ENCODE assay signal across 22 cellular contexts in the genomic region with DNA sequence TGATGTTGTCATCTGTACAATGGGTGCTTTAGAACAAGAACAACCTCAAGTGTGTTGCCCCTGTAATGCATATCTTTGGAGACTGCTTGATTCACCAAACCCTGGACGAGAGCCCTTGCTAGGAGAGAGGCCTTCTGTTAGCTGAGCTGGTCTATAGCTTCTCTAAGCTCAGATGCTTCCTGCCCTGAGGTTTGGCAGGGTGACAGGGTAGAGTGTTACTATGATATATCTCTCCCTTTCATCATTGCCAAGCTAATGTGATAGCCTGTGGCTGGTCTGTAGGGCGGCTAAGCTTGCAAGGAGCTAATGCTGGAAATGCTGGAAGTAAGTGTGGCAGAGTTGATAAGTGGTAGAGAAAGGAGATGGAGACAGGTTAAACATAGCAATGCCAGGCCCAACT.
DNase-seq lines count a peak whose midpoint lies in the region; ATAC-seq, FAIRE-seq and TF ChIP-seq lines count a peak whose summit lies in the region.
"Had no signal": no experiment of that assay in that cellular context is flagged by ENCODE, and none has a peak within 500 bp of the region (broad histone marks: within the 10 kb centered on the region; RNA-seq: fewer than 3 reads in every experiment).

No MANE protein-coding gene starts in this region.

- H4K20me1 ChIP-seq in HepG2 (ENCODE audit: insufficient read depth, low read length) (no peaks in the 10 kb centered on the region), H9 (ENCODE audit: control insufficient read depth, insufficient read depth, insufficient read length) (peaks cover 2% of the 10 kb centered on the region)

- no peak overlapping the region for H2AK5ac ChIP-seq in H9 (ENCODE audit: insufficient read length, low read length)

- H3K4me3 ChIP-seq in HepG2 (replicated peaks in 1 of 3; ENCODE audit: insufficient read depth in 1 of 3, low read depth in 2 of 3, low read length in 3 of 3) (no peak overlapping the region), right lobe of liver (no peak overlapping the region), A673 (ENCODE audit: low read depth, low read length, poor library complexity, severe bottlenecking) (no peak overlapping the region)
- H3K4me3 ChIP-seq: A549, HAP-1, PC-9, SK-N-MC had no signal

- H3K79me1 ChIP-seq in H9 (ENCODE audit: insufficient read depth, low read depth, low read length, poor library complexity, severe bottlenecking): no peaks in the 10 kb centered on the region

- no peak overlapping the region for H3K18ac ChIP-seq in H9 (ENCODE audit: insufficient read length, low read depth, low read length)

- H3K79me2 ChIP-seq in HepG2 (ENCODE audit: insufficient read depth, low read length): no peaks in the 10 kb centered on the region
- no peaks in the 10 kb centered on the region for H3K79me2 ChIP-seq in H9 (ENCODE audit: insufficient read depth, low read length)

- H3K27me3 ChIP-seq in HepG2 (ENCODE audit: control insufficient read depth in 1 of 2, insufficient read depth in 2 of 2, low read length in 2 of 2) (peaks cover 0 to 16% of the 10 kb centered on the region in 2 experiments; a peak in 2 of 5 replicates), right lobe of liver (no peaks in the 10 kb centered on the region), H9 (ENCODE audit: insufficient read depth, low read length) (no peaks in the 10 kb centered on the region), A673 (replicated peaks; ENCODE audit: insufficient read depth, low read depth, low read length, poor library complexity) (no peaks in the 10 kb centered on the region)
- no peaks in the 10 kb centered on the region for H3K27me3 ChIP-seq in CD4-positive, alpha-beta T cell (ENCODE audit: control insufficient read depth, insufficient read depth, low read length)
- H3K27me3 ChIP-seq: BE2C had no signal

- H3K36me3 ChIP-seq in HepG2 (replicated peaks in 1 of 2; ENCODE audit: control insufficient read depth in 1 of 2, insufficient read depth in 2 of 2, low read length in 2 of 2): no peaks in the 10 kb centered on the region
- no peaks in the 10 kb centered on the region for H3K36me3 ChIP-seq in right lobe of liver
- no peaks in the 10 kb centered on the region for H3K36me3 ChIP-seq in A673 (ENCODE audit: insufficient read depth, low read length, poor library complexity, severe bottlenecking)
- H3K36me3 ChIP-seq: BE2C, HAP-1 had no signal

- H4K8ac ChIP-seq in H9 (replicated peaks; ENCODE audit: insufficient read length, low read depth, low read length): no peak overlapping the region

- no peak overlapping the region for H3K23ac ChIP-seq in H9 (ENCODE audit: insufficient read length, low read depth, low read length)

- no peak for TF ChIP-seq RAD21 in HepG2 (CRISPR knock-in tag; IDR thresholded peaks at IDR 0.05)

- H3K4me1 ChIP-seq in HepG2 (ENCODE audit: insufficient read depth, low read length) (no peaks in the 10 kb centered on the region), right lobe of liver (no peaks in the 10 kb centered on the region), H9 (ENCODE audit: insufficient read depth, low read length) (peaks cover 4% of the 10 kb centered on the region; the same call in 1 of the 2 replicates), A673 (ENCODE audit: insufficient read depth, low read length, poor library complexity, severe bottlenecking) (peaks cover 18% of the 10 kb centered on the region)
- H3K4me1 ChIP-seq: A549, BE2C, HAP-1 had no signal

- no peak overlapping the region for H3K56ac ChIP-seq in H9 (ENCODE audit: insufficient read length, low read depth, low read length)

- H2BK12ac ChIP-seq in H9 (ENCODE audit: insufficient read length, low read depth, low read length): no peak overlapping the region

- H2BK20ac ChIP-seq in H9 (ENCODE audit: low read depth, low read length, poor library complexity, severe bottlenecking): no peak overlapping the region

- no peak overlapping the region for H3T11ph ChIP-seq in H9 (ENCODE audit: low read length)

- WGBS in HepG2 (ENCODE audit: low lambda C conversion rate): 11% methylated on average over 1 of the region's 2 CpGs
- WGBS in right lobe of liver (ENCODE audit: insufficient coverage, low coverage, low lambda C conversion rate, missing lambda C conversion rate): 40% methylated on average over 1 of the region's 2 CpGs
- no CpG with 5 or more reads among the region's 2 CpGs for whole genome bisulfite sequencing in H9 (ENCODE audit: extremely low coverage, insufficient read length, low lambda C conversion rate)

- ATAC-seq in HepG2 (no peak), right lobe of liver (no peak)
- no peak for ATAC-seq in CD4-positive, alpha-beta T cell (ENCODE audit: poor library complexity)

- no peak overlapping the region for H2BK5ac ChIP-seq in H9 (ENCODE audit: insufficient read length, low read length)

- no peaks in the 10 kb centered on the region for H3K9me3 ChIP-seq in HepG2 (ENCODE audit: low read length)
- H3K9me3 ChIP-seq in right lobe of liver: no peaks in the 10 kb centered on the region
- no peaks in the 10 kb centered on the region for H3K9me3 ChIP-seq in H9 (ENCODE audit: control insufficient read depth, low read depth, low read length)
- H3K9me3 ChIP-seq in CD4-positive, alpha-beta T cell (ENCODE audit: control insufficient read depth, low read length): no peaks in the 10 kb centered on the region
- no peaks in the 10 kb centered on the region for H3K9me3 ChIP-seq in A673 (ENCODE audit: low read depth, low read length, poor library complexity, severe bottlenecking)
- H3K9me3 ChIP-seq: A549, BE2C, HAP-1 had no signal

- no peak overlapping the region for H2AFZ ChIP-seq in HepG2 (ENCODE audit: low read length)
- no peak overlapping the region for H2AFZ ChIP-seq in H9 (ENCODE audit: low read length)
- H2AFZ ChIP-seq: PC-9 had no signal

- H3K27me3 Mint-ChIP-seq in H9 (ENCODE audit: low read depth): no peaks in the 10 kb centered on the region; the same call in 1 of the 2 replicates
- no peaks in the 10 kb centered on the region for H3K27me3 Mint-ChIP-seq in CD4-positive, alpha-beta T cell

- H3K23me2 ChIP-seq in H9 (ENCODE audit: insufficient read length, low read depth, low read length, poor library complexity, severe bottlenecking): no peaks in the 10 kb centered on the region

- TF ChIP-seq EP300 in HepG2 (IDR thresholded peaks at IDR 0.05; ENCODE audit: low read depth in 2 of 2, low read length in 2 of 2) (no peak), HepG2 (CRISPR knock-in tag; IDR thresholded peaks at IDR 0.05; ENCODE audit: borderline replicate concordance) (no peak)

- intact Hi-C loops in HepG2 (cut with micrococcal nuclease; ENCODE audit: unreplicated experiment) (no loop called here), right lobe of liver (cut with DNase I) (no loop called here), A673 (cut with micrococcal nuclease; ENCODE audit: unreplicated experiment) (no loop called here)
- intact Hi-C loops in CD4-positive, alpha-beta T cell (cut with DNase I, micrococcal nuclease): no loop called here

- no peak overlapping the region for H3K27ac Mint-ChIP-seq in H9
- no peak overlapping the region for H3K27ac Mint-ChIP-seq in CD4-positive, alpha-beta T cell

- no peak overlapping the region for H2BK15ac ChIP-seq in H9 (ENCODE audit: low read depth, low read length)

- CTCF ChIA-PET in HepG2 (lab: Yijun Ruan, JAX; ENCODE audit: low intra/inter-chr PET ratio, low total read pairs) (no interaction called here), A673 (lab: Charles Lee) (no interaction called here)
- CTCF ChIA-PET in CD4-positive, alpha-beta T cell (lab: Charles Lee): no interaction called here

- DNase-seq in HepG2 (ENCODE audit: low spot score) (no peak), right lobe of liver (no peak), NCI-H446 treated with DMSO at 0.1 percent for 48 hours (lab: John Stamatoyannopoulos, UW) (peak; percentile 12), amniotic epithelial cell (ENCODE audit: low read depth) (peak; percentile 30), H9 (no peak), A673 (ENCODE audit: low spot score) (no peak)
- DNase-seq in CD4-positive, alpha-beta T cell: no peak
- DNase-seq: BE2C, Karpas-422, MM.1S, NCI-H1048, NCI-H1417 treated with DMSO at 0.1 percent for 48 hours, NCI-H187 treated with DMSO at 0.1 percent for 48 hours, NCI-H345, NCI-H524 treated with DMSO at 0.1 percent for 48 hours, PC-9, SHP77 treated with DMSO at 0.1 percent for 48 hours had no signal

- no peak overlapping the region for H3K9ac ChIP-seq in HepG2 (ENCODE audit: insufficient read depth, low read depth, low read length)
- no peak overlapping the region for H3K9ac ChIP-seq in H9 (ENCODE audit: extremely low read depth, insufficient read length, low read length)

- H4K91ac ChIP-seq in H9 (ENCODE audit: insufficient read length, low read depth, low read length): no peak overlapping the region

- FAIRE-seq in HepG2 (lab: Jason Lieb, UNC): no peak
- FAIRE-seq: A549 had no signal

- H3K27ac ChIP-seq in HepG2 (ENCODE audit: extremely low read length, insufficient read depth, low read length) (no peak overlapping the region), right lobe of liver (no peak overlapping the region), H9 (ENCODE audit: insufficient read length, low read depth, low read length) (no peak overlapping the region), A673 (ENCODE audit: low read depth, low read length, poor library complexity, severe bottlenecking) (no peak overlapping the region)
- no peak overlapping the region for H3K27ac ChIP-seq in CD4-positive, alpha-beta T cell (ENCODE audit: low read depth, low read length)
- H3K27ac ChIP-seq: A549, HL-60, PC-9, RWPE1, SK-N-MC had no signal

- no peaks in the 10 kb centered on the region for H3K9me3 Mint-ChIP-seq in H9
- no peaks in the 10 kb centered on the region for H3K9me3 Mint-ChIP-seq in CD4-positive, alpha-beta T cell

- POLR2A ChIA-PET in HepG2 (lab: Yijun Ruan, JAX): no interaction called here
- POLR2A ChIA-PET in CD4-positive, alpha-beta T cell (lab: Charles Lee): no interaction called here
- POLR2A ChIA-PET in A673 (lab: Charles Lee; ENCODE audit: low non-redundant PET): no interaction called here

- no peak for TF ChIP-seq CTCF in HepG2 (CRISPR knock-in tag; IDR thresholded peaks at IDR 0.05)
- no peak for TF ChIP-seq CTCF in right lobe of liver (IDR thresholded peaks at IDR 0.05)
- TF ChIP-seq CTCF in H9 (conservative IDR thresholded peaks at IDR 0.05): no peak
- no peak for TF ChIP-seq CTCF in CD4-positive, alpha-beta T cell (IDR thresholded peaks at IDR 0.05)
- no peak for TF ChIP-seq CTCF in A673 (conservative IDR thresholded peaks at IDR 0.05; ENCODE audit: low read depth, low read length)

- no peak overlapping the region for H4K5ac ChIP-seq in H9 (ENCODE audit: insufficient read length, low read depth, low read length)

- no peak overlapping the region for H2BK120ac ChIP-seq in H9 (ENCODE audit: low read depth, low read length, poor library complexity, severe bottlenecking)

- H3K4me3 Mint-ChIP-seq in H9: no peak overlapping the region
- H3K4me3 Mint-ChIP-seq in CD4-positive, alpha-beta T cell: no peak overlapping the region

- H3K36me3 Mint-ChIP-seq in H9 (ENCODE audit: insufficient read depth in 1 of 3, low read depth in 3 of 3): no peaks in the 10 kb centered on the region; a peak in 1 of 7 replicates
- no peaks in the 10 kb centered on the region for H3K36me3 Mint-ChIP-seq in CD4-positive, alpha-beta T cell (ENCODE audit: low read depth)

- H3K4me2 ChIP-seq in HepG2 (ENCODE audit: low read depth, low read length) (no peak overlapping the region), H9 (ENCODE audit: insufficient read depth, insufficient read length, low read length) (no peak overlapping the region)
- H3K4me2 ChIP-seq: A549, PC-9 had no signal

- H3K14ac ChIP-seq in H9 (ENCODE audit: insufficient read depth, low read length): no peak overlapping the region

- H3K4me1 Mint-ChIP-seq in H9: peaks cover 20% of the 10 kb centered on the region in 2 experiments
- H3K4me1 Mint-ChIP-seq in CD4-positive, alpha-beta T cell (ENCODE audit: low read depth): no peaks in the 10 kb centered on the region

- no TSS peak for BruUV-seq in HepG2 (replicated peaks; lab: Mats Ljungman, UMichigan)
- BruUV-seq in A673 (replicated peaks; lab: Mats Ljungman, UMichigan): no TSS peak

- in situ Hi-C loops in HepG2 (cut with HindIII; ENCODE audit: extremely low pct_ligation_motif_present, low pct_unique_long_range_greater_than_20kb): no loop called here

- no peak overlapping the region for H3K4ac ChIP-seq in H9 (ENCODE audit: low read depth, low read length)

- TF ChIP-seq POLR2A in HepG2 (IDR thresholded peaks at IDR 0.05; ENCODE audit: insufficient read depth in 1 of 2, low read depth in 2 of 2, low read length in 2 of 2): no peak
- TF ChIP-seq POLR2A in right lobe of liver (IDR thresholded peaks at IDR 0.05): no peak

Comparison
In these comparisons a context has a peak if more than half of its experiments do, and no peak if none do; other contexts are left out.
1. DNase-seq: peak in NCI-H446 treated with DMSO at 0.1 percent for 48 hours (single experiment) and amniotic epithelial cell (single experiment); none in HepG2 (single experiment), right lobe of liver (0 of 3), H9 (single experiment), CD4-positive, alpha-beta T cell (0 of 10) and A673 (single experiment).